In the genomic region with DNA sequence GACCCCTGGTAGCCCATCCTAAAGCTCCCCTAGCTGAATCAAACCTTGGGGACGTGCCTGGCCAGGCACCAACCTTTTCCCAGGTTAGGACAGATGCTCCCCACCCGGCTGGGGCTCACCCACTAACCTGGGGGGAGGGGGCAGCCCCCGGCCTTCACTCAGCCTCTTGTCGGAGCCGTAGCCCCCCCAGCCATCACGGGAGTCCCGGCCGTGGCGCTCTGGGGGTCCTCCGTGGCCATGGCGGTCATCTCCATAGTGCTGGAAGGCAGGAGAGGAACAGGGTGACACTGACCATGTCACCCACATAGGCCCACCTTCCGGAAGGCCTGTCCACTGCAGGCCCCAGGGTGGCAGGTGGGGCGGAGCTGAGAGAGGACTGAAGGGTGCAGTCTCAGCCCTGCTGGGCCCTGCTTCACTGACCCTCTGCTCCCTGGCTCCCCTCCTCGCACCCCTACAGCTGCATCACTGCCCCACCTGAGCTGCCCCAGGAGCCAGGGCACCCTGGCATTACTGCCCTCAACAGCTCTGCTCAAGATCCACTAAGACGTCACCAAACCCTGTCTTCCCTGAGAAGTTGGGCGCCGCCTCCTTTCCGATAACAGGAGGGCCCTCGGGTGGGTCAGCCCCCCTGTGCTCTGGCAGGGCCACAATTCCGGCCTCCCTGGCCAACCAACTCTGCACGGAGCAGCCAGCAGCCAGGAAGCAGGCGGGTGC, we compare ENCODE assay signal across 4 cellular contexts.
TF ChIP-seq lines count a peak whose summit lies in the region.

No MANE protein-coding gene starts in this region.

TF ChIP-seq in SK-N-SH, 30 proteins besides CTCF, POLR2A, EP300 and RAD21:
- no peak for TF ChIP-seq IRF3 (IDR thresholded peaks at IDR 0.05; ENCODE audit: low read depth, low read length)
- TF ChIP-seq USF1 (IDR thresholded peaks at IDR 0.05; ENCODE audit: borderline replicate concordance, low read depth): no peak
- TF ChIP-seq POLR2AphosphoS5 (IDR thresholded peaks at IDR 0.05; ENCODE audit: low read depth, low read length): no peak
- TF ChIP-seq FOXM1 (IDR thresholded peaks at IDR 0.05; ENCODE audit: low read depth): no peak
- no peak for TF ChIP-seq YY1 (IDR thresholded peaks at IDR 0.05; ENCODE audit: low read depth)
- TF ChIP-seq, protein P1, sequence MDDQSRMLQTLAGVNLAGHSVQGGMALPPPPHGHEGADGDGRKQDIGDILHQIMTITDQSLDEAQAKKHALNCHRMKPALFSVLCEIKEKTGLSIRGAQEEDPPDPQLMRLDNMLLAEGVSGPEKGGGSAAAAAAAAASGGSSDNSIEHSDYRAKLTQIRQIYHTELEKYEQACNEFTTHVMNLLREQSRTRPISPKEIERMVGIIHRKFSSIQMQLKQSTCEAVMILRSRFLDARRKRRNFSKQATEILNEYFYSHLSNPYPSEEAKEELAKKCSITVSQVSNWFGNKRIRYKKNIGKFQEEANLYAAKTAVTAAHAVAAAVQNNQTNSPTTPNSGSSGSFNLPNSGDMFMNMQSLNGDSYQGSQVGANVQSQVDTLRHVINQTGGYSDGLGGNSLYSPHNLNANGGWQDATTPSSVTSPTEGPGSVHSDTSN (IDR thresholded peaks at IDR 0.05): no peak
- no peak for TF ChIP-seq MXI1 (IDR thresholded peaks at IDR 0.05; ENCODE audit: low read depth, low read length)
- TF ChIP-seq CHD2 (IDR thresholded peaks at IDR 0.05; ENCODE audit: low read length, partially characterized antibody): no peak
- no peak for TF ChIP-seq GABPA (IDR thresholded peaks at IDR 0.05; ENCODE audit: low read depth)
- TF ChIP-seq EZH2phosphoT487 (IDR thresholded peaks at IDR 0.05; ENCODE audit: borderline replicate concordance, low read depth): no peak
- no peak for TF ChIP-seq NRF1 (IDR thresholded peaks at IDR 0.05; ENCODE audit: low read depth, low read length)

TF ChIP-seq in SK-N-SH treated with all-trans-retinoic acid at 6 μM for 48 hours, 23 proteins besides CTCF, POLR2A, EP300 and RAD21 (continues in another document):
- TF ChIP-seq ARNTL (CRISPR knock-in tag; IDR thresholded peaks at IDR 0.05; ENCODE audit: borderline replicate concordance, low read depth) (no peak), TSHZ2 (CRISPR knock-in tag; IDR thresholded peaks at IDR 0.05) (no peak), CSDC2 (CRISPR knock-in tag; IDR thresholded peaks at IDR 0.05) (no peak), RARB (CRISPR knock-in tag; IDR thresholded peaks at IDR 0.05) (no peak), PPARA (CRISPR knock-in tag; IDR thresholded peaks at IDR 0.05; ENCODE audit: borderline replicate concordance) (no peak), OSR1 (CRISPR knock-in tag; IDR thresholded peaks at IDR 0.05) (no peak), ESRRG (CRISPR knock-in tag; IDR thresholded peaks at IDR 0.05) (no peak), ZFP3 (CRISPR knock-in tag; IDR thresholded peaks at IDR 0.05) (no peak), ZC3H10 (CRISPR knock-in tag; IDR thresholded peaks at IDR 0.05) (no peak)
- TF ChIP-seq, protein P2, sequence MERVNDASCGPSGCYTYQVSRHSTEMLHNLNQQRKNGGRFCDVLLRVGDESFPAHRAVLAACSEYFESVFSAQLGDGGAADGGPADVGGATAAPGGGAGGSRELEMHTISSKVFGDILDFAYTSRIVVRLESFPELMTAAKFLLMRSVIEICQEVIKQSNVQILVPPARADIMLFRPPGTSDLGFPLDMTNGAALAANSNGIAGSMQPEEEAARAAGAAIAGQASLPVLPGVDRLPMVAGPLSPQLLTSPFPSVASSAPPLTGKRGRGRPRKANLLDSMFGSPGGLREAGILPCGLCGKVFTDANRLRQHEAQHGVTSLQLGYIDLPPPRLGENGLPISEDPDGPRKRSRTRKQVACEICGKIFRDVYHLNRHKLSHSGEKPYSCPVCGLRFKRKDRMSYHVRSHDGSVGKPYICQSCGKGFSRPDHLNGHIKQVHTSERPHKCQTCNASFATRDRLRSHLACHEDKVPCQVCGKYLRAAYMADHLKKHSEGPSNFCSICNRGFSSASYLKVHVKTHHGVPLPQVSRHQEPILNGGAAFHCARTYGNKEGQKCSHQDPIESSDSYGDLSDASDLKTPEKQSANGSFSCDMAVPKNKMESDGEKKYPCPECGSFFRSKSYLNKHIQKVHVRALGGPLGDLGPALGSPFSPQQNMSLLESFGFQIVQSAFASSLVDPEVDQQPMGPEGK (CRISPR knock-in tag; IDR thresholded peaks at IDR 0.05; ENCODE audit: borderline replicate concordance): no peak

TF ChIP-seq in HEK293, 187 proteins besides CTCF, POLR2A, EP300 and RAD21:
- TF ChIP-seq ZNF112 (tag by site-specific recombination; IDR thresholded peaks at IDR 0.05): no peak
- TF ChIP-seq SP2 (tag by site-specific recombination; IDR thresholded peaks at IDR 0.05): peak; percentile 24

TF ChIP-seq in H1, 55 proteins besides CTCF, POLR2A, EP300 and RAD21:
- TF ChIP-seq TAF7 (optimal IDR thresholded peaks at IDR 0.05; ENCODE audit: borderline replicate concordance, low read depth, low read length) (no peak), CHD1 (IDR thresholded peaks at IDR 0.05; ENCODE audit: low read depth, low read length) (no peak), TAF1 (IDR thresholded peaks at IDR 0.05; ENCODE audit: low read depth, low read length) (no peak), KDM4A (IDR thresholded peaks at IDR 0.05; ENCODE audit: low read depth, low read length, severe bottlenecking) (no peak), SRF (IDR thresholded peaks at IDR 0.05; ENCODE audit: low read depth, low read length) (no peak)
